Comparison of ENCODE assay signal across 8 cellular contexts in the genomic region with DNA sequence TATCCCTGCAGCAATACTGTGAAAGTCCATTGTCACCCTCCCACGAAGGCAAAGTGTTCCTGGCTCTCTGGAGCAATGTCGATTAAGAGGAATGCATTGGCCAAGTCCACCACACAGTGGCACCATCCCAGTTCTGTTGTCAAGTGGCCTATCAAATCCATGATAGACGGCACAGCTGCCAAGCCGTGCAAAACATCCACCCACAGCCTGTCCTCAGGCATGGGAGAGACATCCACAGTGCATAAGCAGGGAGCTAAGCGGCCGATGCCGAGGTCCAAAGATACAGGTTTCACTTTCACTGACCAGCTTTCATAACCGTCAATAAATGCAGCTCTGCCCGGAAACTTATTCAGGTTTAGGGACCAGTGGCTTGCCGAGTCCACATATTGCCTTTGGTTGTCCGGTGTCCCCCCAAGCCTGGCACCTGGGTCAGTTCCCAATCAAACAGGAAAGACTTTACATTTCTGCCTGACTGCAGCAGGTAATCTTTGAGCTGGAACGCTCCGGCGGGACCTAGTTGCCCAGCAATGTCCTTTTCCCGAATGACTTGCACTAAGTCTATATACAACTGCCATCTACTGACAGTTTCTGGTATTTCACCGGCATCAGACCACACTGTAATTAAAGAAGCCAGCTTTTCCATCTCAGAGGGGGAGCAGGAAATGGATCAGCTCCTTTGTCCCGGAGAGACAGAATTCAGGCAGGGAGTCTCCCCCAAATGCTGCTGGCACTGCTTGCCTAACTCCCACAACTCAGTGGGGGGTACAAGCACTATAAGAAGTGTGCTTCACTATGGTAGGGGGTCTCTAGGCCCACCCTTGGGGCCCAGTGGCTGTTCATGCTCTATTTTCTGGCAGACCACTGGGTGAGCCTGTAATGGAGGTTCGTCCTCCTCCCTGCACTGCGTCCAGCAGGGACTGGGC. TPM values are rescaled to one million over a fixed set of nuclear protein-coding genes. Genes with fewer than 3 reads are reported as not detected.
A peak's percentile ranks its signal among the peaks of the same experiment; 100 is the strongest.
DNase-seq lines count a peak whose midpoint lies in the region; ATAC-seq, FAIRE-seq and TF ChIP-seq lines count a peak whose summit lies in the region.

No MANE protein-coding gene starts in this region.

- H3K27ac ChIP-seq in A549: peak overlapping the region; percentile 59 to 87; a peak in 5 of 6 replicates
- peak overlapping the region; percentile 83 for H3K27ac ChIP-seq in duodenal mucosa (ENCODE audit: low read depth, low read length)
- peak overlapping the region; percentile 77 to 86 for H3K27ac ChIP-seq in left lung

- peak; percentile 61 to 68 for TF ChIP-seq RAD21 in A549 (conservative IDR thresholded peaks at IDR 0.05 in 1 of 2, IDR thresholded peaks at IDR 0.05 in 1 of 2)

- TF ChIP-seq CTCF in A549 (IDR thresholded peaks at IDR 0.05) (peak; percentile 58), left lung (IDR thresholded peaks at IDR 0.05) (peak; percentile 71 to 74)

- H3K9me3 ChIP-seq in A549 (no peaks in the 10 kb centered on the region), duodenal mucosa (ENCODE audit: control insufficient read depth in 1 of 2, low read length in 2 of 2) (no peaks in the 10 kb centered on the region), left lung (no peaks in the 10 kb centered on the region)

- TF ChIP-seq EP300 in A549 (IDR thresholded peaks at IDR 0.05): no peak

- peak overlapping the region; percentile 54 for H3K4me3 ChIP-seq in A549
- peak overlapping the region; percentile 76 to 90 for H3K4me3 ChIP-seq in duodenal mucosa (ENCODE audit: low read depth in 1 of 2, low read length in 2 of 2)
- peak overlapping the region; percentile 50 for H3K4me3 ChIP-seq in left lung

- POLR2A ChIA-PET in A549 (lab: Yijun Ruan, JAX): interaction anchor here (0.6 to 1.9 kb wide), 7 partner anchors 20 to 463 kb away, joined by 3 to 12 read pairs (median 5); a partner anchor contains a TSS

- under 1% methylated on average over 15 of the region's 19 CpGs for WGBS in A549 (ENCODE audit: missing lambda C conversion rate)

- peak; percentile 48 to 81 for DNase-seq in A549 (ENCODE audit: low read depth in 1 of 2, low spot score in 1 of 2)
- peak; percentile 86 for DNase-seq in NCI-H526 treated with DMSO at 0.1 percent for 48 hours (lab: John Stamatoyannopoulos, UW)
- DNase-seq in activated CD4-positive, alpha-beta T cell treated with anti-CD3 and anti-CD28 coated beads, Interleukin-2, amount 50 U/mL, for 4 hours: peak; percentile 45 to 53
- DNase-seq in left lung: peak; percentile 75 to 79
- DNase-seq in stimulated activated CD4-positive, alpha-beta T cell treated with anti-CD3 and anti-CD28 coated beads, Interleukin-2, amount 100 ng/mL, for 24 hours: peak; percentile 52 to 68

- intact Hi-C loops in left lung (cut with DNase I): loop anchor here in 1 of 2 donors (5.0 kb wide), 1 partner anchor 224 kb away; no protein-coding TSS in a partner anchor

- H3K27me3 ChIP-seq in duodenal mucosa (ENCODE audit: control insufficient read depth in 1 of 2, insufficient read depth in 2 of 2, low read length in 2 of 2) (no peaks in the 10 kb centered on the region), left lung (no peaks in the 10 kb centered on the region)

- H3K36me3 ChIP-seq in duodenal mucosa (ENCODE audit: control insufficient read depth in 1 of 2, insufficient read depth in 2 of 2, low read length in 2 of 2) (no peaks in the 10 kb centered on the region), left lung (peaks cover 0 to 8% of the 10 kb centered on the region in 2 donors)

- FAIRE-seq in A549 (lab: Jason Lieb, UNC): no peak

- H3K4me2 ChIP-seq in A549: peak overlapping the region; percentile 73

- peaks cover 19% of the 10 kb centered on the region for H3K4me1 ChIP-seq in A549
- H3K4me1 ChIP-seq in duodenal mucosa (ENCODE audit: control insufficient read depth in 1 of 2, insufficient read depth in 2 of 2, low read length in 2 of 2): peaks cover 21 to 30% of the 10 kb centered on the region in 2 donors
- peaks cover 6 to 34% of the 10 kb centered on the region in 2 donors for H3K4me1 ChIP-seq in left lung

- CTCF ChIA-PET in A549 (lab: Yijun Ruan, JAX): interaction anchor here (0.6 to 3.3 kb wide), 46 partner anchors 9 to 837 kb away, joined by 3 to 17 read pairs (median 4); a partner anchor contains a TSS

- ATAC-seq in A549: peak; percentile 93 to 96
- peak; percentile 86 for ATAC-seq in GM18511 (IDR thresholded peaks at IDR 0.05; ENCODE audit: unreplicated experiment)
- peak; percentile 47 for ATAC-seq in HG03565 (IDR thresholded peaks at IDR 0.05; ENCODE audit: unreplicated experiment)
- peak; percentile 94 for ATAC-seq in left lung

- H3K9ac ChIP-seq in duodenal mucosa (ENCODE audit: low read depth in 1 of 2, low read length in 2 of 2): peak overlapping the region; percentile 82 to 84

- no peak for TF ChIP-seq POLR2A in A549 (IDR thresholded peaks at IDR 0.05; ENCODE audit: low read length)

TF ChIP-seq in A549, 52 proteins besides CTCF, POLR2A, EP300 and RAD21:
- TF ChIP-seq, protein P1, sequence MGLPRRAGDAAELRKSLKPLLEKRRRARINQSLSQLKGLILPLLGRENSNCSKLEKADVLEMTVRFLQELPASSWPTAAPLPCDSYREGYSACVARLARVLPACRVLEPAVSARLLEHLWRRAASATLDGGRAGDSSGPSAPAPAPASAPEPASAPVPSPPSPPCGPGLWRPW (IDR thresholded peaks at IDR 0.05): no peak
- TF ChIP-seq ZSCAN20 (CRISPR knock-in tag; IDR thresholded peaks at IDR 0.05): no peak

RNA-seq across cellular contexts. Expression of a gene that starts 6.3 kb away (rescaled TPM):
- polyA plus RNA-seq in A549 (2011; rRNA removed) (2.7 and 3.5 TPM in 2 replicates), A549 (2017; fragmentation: RNase III; extraction: RNeasy Plus Mini Kit Qiagen cat#74134 plus additional on column Dnase treatment) (1.5 to 1.6 TPM (median 1.6 TPM) in 3 replicates)
- 0.75 and 0.93 TPM in 2 replicates for polyA plus RNA-seq in A549 (2012; cell fraction: cytosol; rRNA removed)
- 0.54 and 0.92 TPM in 2 replicates for polyA plus RNA-seq in A549 (2012; cell fraction: nucleus; rRNA removed)
- polyA minus RNA-seq in A549 (2011; rRNA and poly(A)+ RNA removed): 1.4 and 2.0 TPM in 2 replicates
- 1 to 10 TPM; 7.0 to 7.7 TPM for total RNA-seq in left lung

RNA-seq across cellular contexts. Expression of a gene that starts 20.1 kb away (rescaled TPM):
- 4.0 and 4.8 TPM in 2 replicates for polyA plus RNA-seq in A549 (2011; rRNA removed)
- polyA plus RNA-seq in A549 (2012; cell fraction: cytosol; rRNA removed): 1.4 and 1.5 TPM in 2 replicates
- polyA plus RNA-seq in A549 (2012; cell fraction: nucleus; rRNA removed): 1.0 and 1.2 TPM in 2 replicates
- 3.0 to 3.6 TPM (median 3.1 TPM) in 3 replicates for polyA plus RNA-seq in A549 (2017; fragmentation: RNase III; extraction: RNeasy Plus Mini Kit Qiagen cat#74134 plus additional on column Dnase treatment)
- 7.5 and 11.0 TPM in 2 replicates for polyA minus RNA-seq in A549 (2011; rRNA and poly(A)+ RNA removed)
- 10 to 100 TPM in 1 of 2 donors, 1 to 10 TPM in 1; 7.1 to 30.8 TPM for total RNA-seq in left lung

RNA-seq across cellular contexts. Expression of a gene that starts 43.5 kb away (rescaled TPM):
- polyA plus RNA-seq in A549 (2011; rRNA removed): 2.9 and 3.3 TPM in 2 replicates
- 0.53 and 0.62 TPM in 2 replicates for polyA plus RNA-seq in A549 (2012; cell fraction: cytosol; rRNA removed)
- polyA plus RNA-seq in A549 (2012; cell fraction: nucleus; rRNA removed): 0.28 and 0.67 TPM in 2 replicates
- polyA plus RNA-seq in A549 (2017; fragmentation: RNase III; extraction: RNeasy Plus Mini Kit Qiagen cat#74134 plus additional on column Dnase treatment): 1.8 to 1.9 TPM (median 1.9 TPM) in 3 replicates
- 2.6 and 2.8 TPM in 2 replicates for polyA minus RNA-seq in A549 (2011; rRNA and poly(A)+ RNA removed)
- 1 to 10 TPM; 5.2 to 6.0 TPM for total RNA-seq in left lung

Comparison
In these comparisons a context has a peak if more than half of its experiments do, and no peak if none do; other contexts are left out.
1. Peak in every context shown above with its lines: DNase-seq, ATAC-seq, H3K4me3 ChIP-seq and H3K27ac ChIP-seq.